1 cellular context compared by ENCODE assay signal in the genomic region with DNA sequence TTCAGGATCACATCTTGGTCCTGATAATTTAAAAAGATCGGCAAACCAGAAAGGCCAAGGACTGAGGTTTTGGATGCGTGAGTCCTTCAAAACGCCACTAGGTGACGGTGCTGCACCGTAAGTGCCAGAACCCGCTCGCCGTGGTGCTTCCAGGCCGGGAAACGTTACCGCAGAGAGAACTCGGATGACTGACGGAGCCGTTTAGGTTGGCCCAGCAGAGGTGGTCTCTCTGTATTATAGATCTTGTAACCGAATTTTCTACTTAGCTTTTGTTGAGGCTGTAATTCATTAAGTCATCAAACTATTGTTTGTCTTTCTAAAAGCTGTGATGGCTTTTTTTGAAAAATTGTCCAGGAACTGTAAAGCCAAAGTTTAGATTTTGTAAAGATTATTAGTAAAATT.
A peak's percentile ranks its signal among the peaks of the same experiment; 100 is the strongest.
TF ChIP-seq lines count a peak whose summit lies in the region.

No MANE protein-coding gene starts in this region.

TF ChIP-seq in K562, 482 proteins besides CTCF, POLR2A, EP300 and RAD21 (continued from another document):
- TF ChIP-seq JUND (IDR thresholded peaks at IDR 0.05; ENCODE audit: borderline replicate concordance, low read depth, low read length) (peak; percentile 67), JUND (tag; IDR thresholded peaks at IDR 0.05; ENCODE audit: borderline replicate concordance, low read depth, low read length) (no peak), REST (CRISPR knock-in tag; IDR thresholded peaks at IDR 0.05; ENCODE audit: low read depth) (peak; percentile 79), CTBP1 (IDR thresholded peaks at IDR 0.05; ENCODE audit: borderline replicate concordance) (peak; percentile 30; the same call in 1 of the 2 replicates), CBX5 (IDR thresholded peaks at IDR 0.05; ENCODE audit: borderline replicate concordance, low read depth) (0 out of 2 replicates have a peak, but pooled peaks have one; percentile 33), KLF16 (IDR thresholded peaks at IDR 0.05) (peak; percentile 74; the same call in 1 of the 2 replicates), ZNF324 (CRISPR knock-in tag; IDR thresholded peaks at IDR 0.05) (0 out of 2 replicates have a peak, but pooled peaks have one; percentile 19), MYC (IDR thresholded peaks at IDR 0.05; ENCODE audit: low read depth, low read length) (peak; percentile 55; the same call in 1 of the 2 replicates), MYC (CRISPR knock-in tag; IDR thresholded peaks at IDR 0.05; ENCODE audit: borderline replicate concordance, low read depth) (no peak), ZNF445 (CRISPR knock-in tag; IDR thresholded peaks at IDR 0.05; ENCODE audit: low read depth) (0 out of 2 replicates have a peak, but pooled peaks have one; percentile 39), ZNF583 (CRISPR knock-in tag; IDR thresholded peaks at IDR 0.05) (0 out of 2 replicates have a peak, but pooled peaks have one; percentile 32), ZNF253 (CRISPR knock-in tag; conservative IDR thresholded peaks at IDR 0.05) (no peak), BHLHE40 (IDR thresholded peaks at IDR 0.05; ENCODE audit: low read length) (peak; percentile 36; the same call in 1 of the 2 replicates), TEAD1 (CRISPR knock-in tag; IDR thresholded peaks at IDR 0.05) (peak; percentile 19 to 30; a peak in 1 of 4 replicates)
- TF ChIP-seq, protein P1, sequence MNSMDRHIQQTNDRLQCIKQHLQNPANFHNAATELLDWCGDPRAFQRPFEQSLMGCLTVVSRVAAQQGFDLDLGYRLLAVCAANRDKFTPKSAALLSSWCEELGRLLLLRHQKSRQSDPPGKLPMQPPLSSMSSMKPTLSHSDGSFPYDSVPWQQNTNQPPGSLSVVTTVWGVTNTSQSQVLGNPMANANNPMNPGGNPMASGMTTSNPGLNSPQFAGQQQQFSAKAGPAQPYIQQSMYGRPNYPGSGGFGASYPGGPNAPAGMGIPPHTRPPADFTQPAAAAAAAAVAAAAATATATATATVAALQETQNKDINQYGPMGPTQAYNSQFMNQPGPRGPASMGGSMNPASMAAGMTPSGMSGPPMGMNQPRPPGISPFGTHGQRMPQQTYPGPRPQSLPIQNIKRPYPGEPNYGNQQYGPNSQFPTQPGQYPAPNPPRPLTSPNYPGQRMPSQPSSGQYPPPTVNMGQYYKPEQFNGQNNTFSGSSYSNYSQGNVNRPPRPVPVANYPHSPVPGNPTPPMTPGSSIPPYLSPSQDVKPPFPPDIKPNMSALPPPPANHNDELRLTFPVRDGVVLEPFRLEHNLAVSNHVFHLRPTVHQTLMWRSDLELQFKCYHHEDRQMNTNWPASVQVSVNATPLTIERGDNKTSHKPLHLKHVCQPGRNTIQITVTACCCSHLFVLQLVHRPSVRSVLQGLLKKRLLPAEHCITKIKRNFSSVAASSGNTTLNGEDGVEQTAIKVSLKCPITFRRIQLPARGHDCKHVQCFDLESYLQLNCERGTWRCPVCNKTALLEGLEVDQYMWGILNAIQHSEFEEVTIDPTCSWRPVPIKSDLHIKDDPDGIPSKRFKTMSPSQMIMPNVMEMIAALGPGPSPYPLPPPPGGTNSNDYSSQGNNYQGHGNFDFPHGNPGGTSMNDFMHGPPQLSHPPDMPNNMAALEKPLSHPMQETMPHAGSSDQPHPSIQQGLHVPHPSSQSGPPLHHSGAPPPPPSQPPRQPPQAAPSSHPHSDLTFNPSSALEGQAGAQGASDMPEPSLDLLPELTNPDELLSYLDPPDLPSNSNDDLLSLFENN (IDR thresholded peaks at IDR 0.05; ENCODE audit: low read depth in 2 of 2, low read length in 2 of 2) = 0 out of 4 replicates have a peak, but pooled peaks of 1 of the 2 experiments have one; percentile 19
